In the genomic region with DNA sequence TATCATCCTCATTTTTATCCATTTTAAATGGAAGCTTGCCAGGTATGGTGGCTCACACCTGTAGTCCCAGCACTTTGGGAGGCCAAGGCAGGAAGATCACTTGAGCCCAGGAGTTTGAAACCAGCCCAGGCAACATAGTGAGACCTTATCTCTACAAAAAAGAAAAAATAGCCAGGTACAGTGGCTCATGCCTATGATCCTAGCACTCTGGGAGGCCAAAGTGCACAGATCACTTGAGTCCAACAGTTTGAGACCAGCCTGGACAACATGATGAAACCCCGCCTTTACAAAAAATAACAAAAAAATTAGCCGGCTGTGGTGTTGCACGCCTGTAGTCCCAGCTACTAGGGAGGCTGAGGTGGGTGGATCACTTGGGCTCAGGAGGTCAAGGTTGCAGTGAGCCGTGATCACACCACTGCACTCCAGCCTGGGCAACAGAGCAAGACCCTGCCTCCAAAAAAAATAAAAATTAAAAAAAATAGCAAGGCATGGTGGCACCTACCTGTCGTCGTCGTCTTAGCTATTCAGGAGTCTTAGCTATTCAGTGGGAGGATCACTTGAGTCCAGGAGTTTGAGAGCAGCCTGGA, we compare ENCODE assay signal across 29 cellular contexts.
DNase-seq lines count a peak whose midpoint lies in the region; ATAC-seq and TF ChIP-seq lines count a peak whose summit lies in the region.
"Had no signal": no experiment of that assay in that cellular context is flagged by ENCODE, and none has a peak within 500 bp of the region (broad histone marks: within the 10 kb centered on the region; RNA-seq: fewer than 3 reads in every experiment).

No MANE protein-coding gene starts in this region.

- H3K9me3 ChIP-seq in HEK293 (ENCODE audit: control insufficient read depth, insufficient read depth, low read depth, low read length) = no peaks in the 10 kb centered on the region
- no peaks in the 10 kb centered on the region for H3K9me3 ChIP-seq in spleen
- H3K9me3 ChIP-seq: left lung, right lobe of liver had no signal

- H3K4me3 Mint-ChIP-seq in chondrocyte (ENCODE audit: unreplicated experiment) (no peak overlapping the region), nephron progenitor cell (no peak overlapping the region)
- H3K4me3 Mint-ChIP-seq: activated CD4-positive, alpha-beta memory T cell treated with anti-CD3 and anti-CD28 coated beads, Interleukin-2, amount 10 ng/mL, durations not matched to agents 7 days and 5 days; activated naive CD8-positive, alpha-beta T cell; B cell; HFFc6; T-helper 17 cell had no signal

- H3K4me3 ChIP-seq in HEK293 (ENCODE audit: low read depth, low read length) (no peak overlapping the region), spleen (no peak overlapping the region)
- H3K4me3 ChIP-seq: GM23248, left lung, right lobe of liver had no signal

- WGBS in spleen, 5 donors = 85 to 91% (median 86%) methylated on average over 7 of the region's 7 CpGs

- H3K36me3 Mint-ChIP-seq in chondrocyte (ENCODE audit: low read depth) (peaks cover 2% of the 10 kb centered on the region), nephron progenitor cell (ENCODE audit: low read depth) (peaks cover 20% of the 10 kb centered on the region)
- H3K36me3 Mint-ChIP-seq: activated naive CD8-positive, alpha-beta T cell had no signal

- no peaks in the 10 kb centered on the region for H3K27me3 ChIP-seq in spleen (replicated peaks in 1 of 7)
- H3K27me3 ChIP-seq: left lung, right lobe of liver had no signal

- TF ChIP-seq CTCF in HEK293 (tag by site-specific recombination; IDR thresholded peaks at IDR 0.05) (no peak), chondrocyte (IDR thresholded peaks at IDR 0.05) (no peak), spleen (IDR thresholded peaks at IDR 0.05 in 8 of 11, conservative IDR thresholded peaks at IDR 0.05 in 3 of 11) (no peak), nephron progenitor cell (IDR thresholded peaks at IDR 0.05) (no peak)

- H3K9me3 Mint-ChIP-seq in chondrocyte (ENCODE audit: low read depth) (no peaks in the 10 kb centered on the region), nephron progenitor cell (no peaks in the 10 kb centered on the region)
- H3K9me3 Mint-ChIP-seq: activated CD4-positive, alpha-beta memory T cell treated with anti-CD3 and anti-CD28 coated beads, Interleukin-2, amount 10 ng/mL, durations not matched to agents 7 days and 5 days; activated T-helper 2 cell treated with anti-CD3 and anti-CD28 coated beads, Interferon-gamma antibody, Interleukin-2, Interleukin-4, amounts not matched to agents 10 μg/mL and 5 μg/mL and 100 μg/mL, durations not matched to agents 14 hours and 24 hours and 36 hours; CD8-positive, alpha-beta memory T cell; HFFc6 had no signal

- CTCF ChIA-PET in HEK293 (lab: Yijun Ruan, JAX) = interaction anchor here (0.6 to 6.0 kb wide), 4 partner anchors 16 to 65 kb away, joined by 3 to 31 read pairs (median 4); no protein-coding TSS in a partner anchor

- H3K27me3 Mint-ChIP-seq in chondrocyte (ENCODE audit: low read depth) = no peaks in the 10 kb centered on the region
- peaks cover 4% of the 10 kb centered on the region for H3K27me3 Mint-ChIP-seq in nephron progenitor cell (ENCODE audit: low read depth, poor library complexity)
- H3K27me3 Mint-ChIP-seq: activated CD4-positive, alpha-beta memory T cell treated with anti-CD3 and anti-CD28 coated beads, Interleukin-2, amount 10 ng/mL, durations not matched to agents 7 days and 5 days; activated naive CD8-positive, alpha-beta T cell; B cell; T-helper 17 cell had no signal

- DNase-seq in chondrocyte (ENCODE audit: low spot score) = no peak
- DNase-seq in left lobe of liver (ENCODE audit: low spot score) = no peak
- no peak for DNase-seq in spleen
- DNase-seq in nephron progenitor cell = no peak
- no peak for DNase-seq in NCI-H146 treated with DMSO at 0.1 percent for 48 hours (lab: John Stamatoyannopoulos, UW; ENCODE audit: unreplicated experiment)
- no peak for DNase-seq in cerebellum (ENCODE audit: low spot score)
- no peak for DNase-seq in inferior parietal cortex (ENCODE audit: extremely low spot score)
- DNase-seq: activated CD4-positive, alpha-beta memory T cell treated with anti-CD3 and anti-CD28 coated beads, Interleukin-2, amount 10 ng/mL, durations not matched to agents 7 days and 5 days; activated CD4-positive, CD25-positive, alpha-beta regulatory T cell treated with anti-CD3 and anti-CD28 coated beads, Interleukin-2, amount 50 U/mL, for 72 hours; activated CD8-positive, alpha-beta memory T cell treated with anti-CD3 and anti-CD28 coated beads, Interleukin-2, amount 50 U/mL, for 48 hours; CD8-positive, alpha-beta memory T cell; HFFc6; KG1; MM.1S; NCI-H1436; NCI-H2107; NCI-H774; right lobe of liver; stimulated activated CD4-positive, alpha-beta T cell treated with anti-CD3 and anti-CD28 coated beads, Interleukin-15, amount 100 ng/mL, for 24 hours; stimulated activated naive CD4-positive, alpha-beta T cell treated with Interleukin-2 at 50 U/mL for 16 hours; T-helper 17 cell; trophoblast cell had no signal

- peak; percentile 47 for ATAC-seq in left lobe of liver
- ATAC-seq: SK-N-SH treated with all-trans-retinoic acid at 6 μM for 48 hours, T-helper 17 cell had no signal

- H3K27ac ChIP-seq in HEK293 (ENCODE audit: extremely low read depth, low read depth, low read length) (no peak overlapping the region), spleen (peak overlapping the region in 6 of 8 donors; percentile 3 to 62 (median 43))
- H3K27ac ChIP-seq: GM23248, right lobe of liver had no signal

- H3K27ac Mint-ChIP-seq in chondrocyte (ENCODE audit: unreplicated experiment) = peak overlapping the region; percentile 74
- no peak overlapping the region for H3K27ac Mint-ChIP-seq in nephron progenitor cell
- H3K27ac Mint-ChIP-seq: activated CD4-positive, alpha-beta memory T cell treated with anti-CD3 and anti-CD28 coated beads, Interleukin-2, amount 10 ng/mL, durations not matched to agents 7 days and 5 days; activated naive CD8-positive, alpha-beta T cell; activated T-helper 2 cell treated with anti-CD3 and anti-CD28 coated beads, Interferon-gamma antibody, Interleukin-2, Interleukin-4, amounts not matched to agents 10 μg/mL and 5 μg/mL and 100 μg/mL, durations not matched to agents 14 hours and 24 hours and 36 hours; B cell; HFFc6; T-helper 17 cell had no signal

- H3K4me1 Mint-ChIP-seq in chondrocyte (ENCODE audit: low read depth) (peaks cover 24% of the 10 kb centered on the region), nephron progenitor cell (peaks cover 16% of the 10 kb centered on the region)
- H3K4me1 Mint-ChIP-seq: activated CD4-positive, alpha-beta memory T cell treated with anti-CD3 and anti-CD28 coated beads, Interleukin-2, amount 10 ng/mL, durations not matched to agents 7 days and 5 days; B cell had no signal

- H3K4me1 ChIP-seq in HEK293 (ENCODE audit: control insufficient read depth, insufficient read depth, low read length) = peaks cover 8% of the 10 kb centered on the region
- H3K4me1 ChIP-seq in spleen = peaks cover 29 to 88% (median 50%) of the 10 kb centered on the region in 6 donors

- POLR2A ChIA-PET in HEK293 (lab: Yijun Ruan, JAX) = interaction anchor here (0.7 kb wide), 1 partner anchor 8 kb away, joined by 4 read pairs; no protein-coding TSS in a partner anchor

- no peak for TF ChIP-seq POLR2A in spleen (IDR thresholded peaks at IDR 0.05)

- H3K36me3 ChIP-seq in HEK293 (ENCODE audit: control insufficient read depth in 2 of 2, insufficient read depth in 1 of 2, low read length in 2 of 2) = peaks cover 4 to 6% of the 10 kb centered on the region in 2 experiments; a peak in 2 of 3 replicates
- peaks cover 0 to 69% (median 13%) of the 10 kb centered on the region in 6 donors for H3K36me3 ChIP-seq in spleen

- intact Hi-C loops in spleen (cut with DNase I; ENCODE audit: low total_unique reads) = no loop called here

TF ChIP-seq in HEK293, 187 proteins besides CTCF, POLR2A, EP300 and RAD21:
- TF ChIP-seq, protein P1, sequence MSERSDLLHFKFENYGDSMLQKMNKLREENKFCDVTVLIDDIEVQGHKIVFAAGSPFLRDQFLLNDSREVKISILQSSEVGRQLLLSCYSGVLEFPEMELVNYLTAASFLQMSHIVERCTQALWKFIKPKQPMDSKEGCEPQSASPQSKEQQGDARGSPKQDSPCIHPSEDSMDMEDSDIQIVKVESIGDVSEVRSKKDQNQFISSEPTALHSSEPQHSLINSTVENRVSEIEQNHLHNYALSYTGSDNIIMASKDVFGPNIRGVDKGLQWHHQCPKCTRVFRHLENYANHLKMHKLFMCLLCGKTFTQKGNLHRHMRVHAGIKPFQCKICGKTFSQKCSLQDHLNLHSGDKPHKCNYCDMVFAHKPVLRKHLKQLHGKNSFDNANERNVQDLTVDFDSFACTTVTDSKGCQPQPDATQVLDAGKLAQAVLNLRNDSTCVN (tag by site-specific recombination; optimal IDR thresholded peaks at IDR 0.05) = no peak
- TF ChIP-seq ZNF121 (tag by site-specific recombination; IDR thresholded peaks at IDR 0.05) = 0 out of 2 replicates have a peak, but pooled peaks have one; percentile 55
